In genomic region chr4:80989921-80990544, GRCh38 we compare ENCODE assay signal across 1 cellular context.
TF ChIP-seq lines count a peak whose summit lies in the region.

No MANE protein-coding gene starts in this region.

TF ChIP-seq in H1, 55 proteins besides CTCF, POLR2A, EP300 and RAD21 (continued from another document):
- TF ChIP-seq SUZ12 (IDR thresholded peaks at IDR 0.05; ENCODE audit: low read length) (no peak), SIN3A (conservative IDR thresholded peaks at IDR 0.05 in 1 of 2, IDR thresholded peaks at IDR 0.05 in 1 of 2; ENCODE audit: low read depth in 1 of 2, low read length in 2 of 2) (no peak), NRF1 (IDR thresholded peaks at IDR 0.05; ENCODE audit: low read depth, low read length) (no peak), TBP (IDR thresholded peaks at IDR 0.05; ENCODE audit: low read depth, low read length) (no peak), SRF (IDR thresholded peaks at IDR 0.05; ENCODE audit: low read depth, low read length) (no peak), MAX (IDR thresholded peaks at IDR 0.05) (no peak), SP4 (IDR thresholded peaks at IDR 0.05; ENCODE audit: low read length) (no peak), SAP30 (IDR thresholded peaks at IDR 0.05; ENCODE audit: insufficient read depth, insufficient replicate concordance, low read length) (no peak)
